In the genomic region with DNA sequence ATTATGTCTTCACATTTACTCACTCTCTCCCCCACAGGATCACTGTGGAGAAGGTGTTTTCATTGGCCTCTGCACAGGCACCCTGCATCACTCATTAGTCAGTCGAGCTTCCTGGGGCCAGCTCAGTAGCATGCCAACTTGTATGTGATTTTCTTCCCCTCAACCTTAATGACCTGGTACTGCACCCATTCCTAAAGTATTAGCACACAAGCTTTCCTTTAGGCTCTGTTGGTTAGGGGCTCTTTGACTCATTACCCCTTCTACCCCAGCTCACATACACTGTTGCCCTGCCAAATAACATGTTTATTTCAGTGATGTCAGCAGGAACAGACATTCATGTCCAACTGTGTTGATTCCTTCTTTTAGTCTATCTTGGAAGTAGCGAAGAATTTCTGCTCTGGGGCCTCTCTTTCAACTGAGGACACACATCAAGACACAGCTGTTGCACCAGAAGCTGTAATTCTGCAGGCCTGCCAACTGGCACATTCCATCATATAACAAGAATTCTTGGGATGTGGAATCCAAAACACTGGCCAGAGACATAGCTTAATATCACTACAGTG, we compare ENCODE assay signal across 11 cellular contexts.
DNase-seq lines count a peak whose midpoint lies in the region; ATAC-seq, FAIRE-seq and TF ChIP-seq lines count a peak whose summit lies in the region.
"Had no signal": no experiment of that assay in that cellular context is flagged by ENCODE, and none has a peak within 500 bp of the region (broad histone marks: within the 10 kb centered on the region; RNA-seq: fewer than 3 reads in every experiment).

No MANE protein-coding gene starts in this region.

- DNase-seq in H54 (ENCODE audit: insufficient read length, low spot score), result peak; percentile 40
- DNase-seq in astrocyte of the hippocampus (ENCODE audit: low read depth, low spot score), result peak; percentile 71
- DNase-seq in hepatic stellate cell (ENCODE audit: low spot score), result peak; percentile 28
- DNase-seq in activated T-cell treated with anti-CD3 and anti-CD28 coated beads, Interleukin-2, amount 50 U/mL, for 1 hour, result no peak
- no peak for DNase-seq in NCI-H748 (lab: John Stamatoyannopoulos, UW; ENCODE audit: unreplicated experiment)
- DNase-seq in D721Med (ENCODE audit: insufficient read length, low spot score), result no peak
- no peak for DNase-seq in NCI-H2171 treated with DMSO at 0.1 percent for 48 hours (lab: John Stamatoyannopoulos, UW)
- DNase-seq: activated T-cell treated with anti-CD3 and anti-CD28 coated beads, Interleukin-2, amount 50 U/mL, for 24 hours; naive thymus-derived CD8-positive, alpha-beta T cell; NCI-H1436 treated with DMSO at 0.1 percent for 48 hours had no signal

- H3K4me1 Mint-ChIP-seq in stimulated activated memory B cell treated with anti-CD40 and anti-IgM and Interleukin-4, amounts not matched to agents 10 μg/mL and 1 μg/mL and 100 μg/mL, for 72 hours, result no peaks in the 10 kb centered on the region
- H3K4me1 Mint-ChIP-seq: naive thymus-derived CD8-positive, alpha-beta T cell had no signal

- no peak for TF ChIP-seq POLR2A in H54 (IDR thresholded peaks at IDR 0.05; ENCODE audit: low read depth, low read length)

- no peak overlapping the region for H3K4me3 Mint-ChIP-seq in stimulated activated memory B cell treated with anti-CD40 and anti-IgM and Interleukin-4, amounts not matched to agents 10 μg/mL and 1 μg/mL and 100 μg/mL, for 72 hours
- H3K4me3 Mint-ChIP-seq: activated T-cell treated with anti-CD3 and anti-CD28 coated beads, Interleukin-2, amount 50 U/mL, for 24 hours; naive thymus-derived CD8-positive, alpha-beta T cell had no signal

- H3K36me3 Mint-ChIP-seq in stimulated activated memory B cell treated with anti-CD40 and anti-IgM and Interleukin-4, amounts not matched to agents 10 μg/mL and 1 μg/mL and 100 μg/mL, for 72 hours, result no peaks in the 10 kb centered on the region
- H3K36me3 Mint-ChIP-seq: naive thymus-derived CD8-positive, alpha-beta T cell had no signal

- no peak overlapping the region for H3K27ac Mint-ChIP-seq in stimulated activated memory B cell treated with anti-CD40 and anti-IgM and Interleukin-4, amounts not matched to agents 10 μg/mL and 1 μg/mL and 100 μg/mL, for 72 hours
- H3K27ac Mint-ChIP-seq: activated T-cell treated with anti-CD3 and anti-CD28 coated beads, Interleukin-2, amount 50 U/mL, for 24 hours; naive thymus-derived CD8-positive, alpha-beta T cell had no signal

- no peaks in the 10 kb centered on the region for H3K27me3 Mint-ChIP-seq in stimulated activated memory B cell treated with anti-CD40 and anti-IgM and Interleukin-4, amounts not matched to agents 10 μg/mL and 1 μg/mL and 100 μg/mL, for 72 hours
- H3K27me3 Mint-ChIP-seq: activated T-cell treated with anti-CD3 and anti-CD28 coated beads, Interleukin-2, amount 50 U/mL, for 24 hours had no signal

- ATAC-seq in stimulated activated memory B cell treated with anti-CD40 and anti-IgM and Interleukin-4, amounts not matched to agents 10 μg/mL and 1 μg/mL and 100 μg/mL, for 72 hours, result peak; percentile 20
- ATAC-seq: naive thymus-derived CD8-positive, alpha-beta T cell had no signal

- TF ChIP-seq CTCF in D721Med (IDR thresholded peaks at IDR 0.05; ENCODE audit: insufficient read depth, missing control alignments), result no peak

- H3K9me3 Mint-ChIP-seq in stimulated activated memory B cell treated with anti-CD40 and anti-IgM and Interleukin-4, amounts not matched to agents 10 μg/mL and 1 μg/mL and 100 μg/mL, for 72 hours, result peaks cover 8% of the 10 kb centered on the region
- H3K9me3 Mint-ChIP-seq: activated T-cell treated with anti-CD3 and anti-CD28 coated beads, Interleukin-2, amount 50 U/mL, for 24 hours had no signal

- peak; percentile 99 for FAIRE-seq in H54 (lab: Jason Lieb, UNC)
- FAIRE-seq in D721Med (lab: Jason Lieb, UNC), result no peak

Comparison
In these comparisons a context has a peak if more than half of its experiments do, and no peak if none do; other contexts are left out.
1. DNase-seq: peak in H54 (single experiment), astrocyte of the hippocampus (single experiment) and hepatic stellate cell (single experiment); none in activated T-cell treated with anti-CD3 and anti-CD28 coated beads, Interleukin-2, amount 50 U/mL, for 1 hour (single experiment), NCI-H748 (single experiment), D721Med (single experiment) and NCI-H2171 treated with DMSO at 0.1 percent for 48 hours (single experiment).